Comparison of ENCODE assay signal across 34 cellular contexts in genomic region chr19:15679089-15679488, GRCh38. TPM values are rescaled to one million over a fixed set of nuclear protein-coding genes. Genes with fewer than 3 reads are reported as not detected.
"Had no signal": no experiment of that assay in that cellular context is flagged by ENCODE, and none has a peak within 500 bp of the region (broad histone marks: within the 10 kb centered on the region; RNA-seq: fewer than 3 reads in every experiment).

No MANE protein-coding gene starts in this region.

- H3K36me3 Mint-ChIP-seq: stimulated activated memory B cell treated with anti-CD40 and anti-IgM and Interleukin-4, amounts not matched to agents 10 μg/mL and 1 μg/mL and 100 μg/mL, for 72 hours; stimulated activated naive B cell treated with anti-CD40 and anti-IgM and Interleukin-4, amounts not matched to agents 10 μg/mL and 1 μg/mL and 100 μg/mL, for 72 hours; type B pancreatic cell had no signal

- ATAC-seq: stimulated activated effector memory CD8-positive, alpha-beta T cell treated with anti-CD3 and anti-CD28 coated beads, Interleukin-12 subunit alpha, Interleukin-12 subunit beta, amount 100 ng/mL, for 72 hours; stimulated activated memory B cell treated with anti-CD40 and anti-IgM and Interleukin-4, amounts not matched to agents 10 μg/mL and 1 μg/mL and 100 μg/mL, for 72 hours; stimulated activated naive B cell treated with anti-CD40 and anti-IgM and Interleukin-4, amounts not matched to agents 10 μg/mL and 1 μg/mL and 100 μg/mL, for 72 hours; stimulated activated naive CD8-positive, alpha-beta T cell treated with anti-CD3 and anti-CD28 coated beads, Interleukin-15, amount 100 ng/mL, for 72 hours; stimulated activated naive CD8-positive, alpha-beta T cell treated with anti-CD3 and anti-CD28 coated beads, Interleukin-15, Interleukin-2, amounts not matched to agents 100 U/mL and 50 U/mL, for 24 hours; upper lobe of right lung had no signal

- H3K27me3 ChIP-seq: stomach, testis, thyroid gland, tibial nerve, transverse colon, upper lobe of left lung, upper lobe of right lung, uterus, vagina had no signal

- H3K36me3 ChIP-seq: thoracic aorta, thyroid gland, upper lobe of right lung, uterus had no signal

- H3K27ac ChIP-seq: stomach, suprapubic skin, testis, thoracic aorta, thyroid gland, tibial artery, tibial nerve, transverse colon, upper lobe of left lung, upper lobe of right lung, uterus, vagina had no signal

- H3K9me3 ChIP-seq: stomach, suprapubic skin, testis, thoracic aorta, thyroid gland, tibial artery, tibial nerve, transverse colon, upper lobe of left lung, upper lobe of right lung, uterus, vagina had no signal

- H3K4me1 ChIP-seq: stomach, testis, thyroid gland, tibial artery, tibial nerve, upper lobe of left lung, upper lobe of right lung, uterus had no signal

- H3K27me3 Mint-ChIP-seq: type B pancreatic cell had no signal

- H3K4me3 ChIP-seq: stomach, suprapubic skin, testis, thoracic aorta, thyroid gland, tibial artery, tibial nerve, transverse colon, upper lobe of left lung, upper lobe of right lung, uterus, vagina had no signal

- H3K4me1 Mint-ChIP-seq: stimulated activated memory B cell treated with anti-CD40 and anti-IgM and Interleukin-4, amounts not matched to agents 10 μg/mL and 1 μg/mL and 100 μg/mL, for 72 hours; stimulated activated naive CD8-positive, alpha-beta T cell treated with anti-CD3 and anti-CD28 coated beads, Interleukin-15, amount 100 ng/mL, for 72 hours had no signal

- H3K4me3 Mint-ChIP-seq: stimulated activated effector memory CD8-positive, alpha-beta T cell treated with anti-CD3 and anti-CD28 coated beads, Interleukin-12 subunit alpha, Interleukin-12 subunit beta, amount 100 ng/mL, for 72 hours; stimulated activated memory B cell treated with anti-CD40 and anti-IgM and Interleukin-4, amounts not matched to agents 10 μg/mL and 1 μg/mL and 100 μg/mL, for 72 hours; stimulated activated naive B cell treated with anti-CD40 and anti-IgM and Interleukin-4, amounts not matched to agents 10 μg/mL and 1 μg/mL and 100 μg/mL, for 72 hours; stimulated activated naive CD8-positive, alpha-beta T cell treated with anti-CD3 and anti-CD28 coated beads, Interleukin-15, amount 100 ng/mL, for 72 hours; stimulated activated naive CD8-positive, alpha-beta T cell treated with anti-CD3 and anti-CD28 coated beads, Interleukin-15, Interleukin-2, amounts not matched to agents 100 ng/mL and 50 ng/mL, for 24 hours; type B pancreatic cell had no signal

- H3K27ac Mint-ChIP-seq: stimulated activated effector memory CD8-positive, alpha-beta T cell treated with anti-CD3 and anti-CD28 coated beads, Interleukin-12 subunit alpha, Interleukin-12 subunit beta, amount 100 ng/mL, for 72 hours; stimulated activated memory B cell treated with anti-CD40 and anti-IgM and Interleukin-4, amounts not matched to agents 10 μg/mL and 1 μg/mL and 100 μg/mL, for 72 hours; stimulated activated naive B cell treated with anti-CD40 and anti-IgM and Interleukin-4, amounts not matched to agents 10 μg/mL and 1 μg/mL and 100 μg/mL, for 72 hours; stimulated activated naive CD8-positive, alpha-beta T cell treated with anti-CD3 and anti-CD28 coated beads, Interleukin-15, amount 100 ng/mL, for 72 hours; stimulated activated naive CD8-positive, alpha-beta T cell treated with anti-CD3 and anti-CD28 coated beads, Interleukin-15, Interleukin-2, amounts not matched to agents 100 ng/mL and 50 ng/mL, for 24 hours; type B pancreatic cell had no signal

- FAIRE-seq: urothelium cell line had no signal

- DNase-seq: stimulated activated CD4-positive, alpha-beta T cell treated with anti-CD3 and anti-CD28 coated beads, Interleukin-2, amount 100 ng/mL, for 48 hours; stimulated activated CD4-positive, alpha-beta T cell treated with anti-CD3 and anti-CD28 coated beads, Interleukin-4, amount 100 ng/mL, for 1 hour; stimulated activated CD4-positive, alpha-beta T cell treated with anti-CD3 and anti-CD28 coated beads, Interleukin-4, amount 100 ng/mL, for 24 hours; stimulated activated CD4-positive, alpha-beta T cell treated with anti-CD3 and anti-CD28 coated beads, Interleukin-4, amount 100 ng/mL, for 4 hours; stimulated activated CD8-positive, alpha-beta memory T cell treated with anti-CD3 and anti-CD28 coated beads, Interleukin-4, amount 100 ng/mL, for 48 hours; stimulated activated naive B cell treated with anti-CD40 and anti-IgM and Interleukin-4, amounts not matched to agents 10 μg/mL and 1 μg/mL and 100 μg/mL, for 72 hours; stimulated activated naive CD4-positive, alpha-beta T cell; stimulated activated naive CD4-positive, alpha-beta T cell treated with Interleukin-2 at 50 U/mL for 16 hours; stimulated activated naive CD8-positive, alpha-beta T cell treated with anti-CD3 and anti-CD28 coated beads, Interleukin-15, amount 100 ng/mL, for 72 hours; stimulated activated naive CD8-positive, alpha-beta T cell treated with anti-CD3 and anti-CD28 coated beads, Interleukin-15, Interleukin-2, amounts not matched to agents 100 U/mL and 50 U/mL, for 24 hours; stomach; substantia nigra; testis; thyroid gland; tibial artery; transverse colon; trophoblast cell; upper lobe of left lung; upper lobe of right lung; uterus had no signal

RNA-seq across cellular contexts. Expression of gene OR10H2, which starts 48.7 kb away (rescaled TPM):
- total RNA-seq: stomach, subcutaneous adipose tissue, suprapubic skin, temporal lobe, testis, thoracic aorta, thyroid gland, tibial nerve, upper lobe of left lung, upper lobe of right lung, ureter, urinary bladder, uterus, vagina had no signal
- polyA plus RNA-seq: stomach, thymus, urinary bladder had no signal

RNA-seq across cellular contexts. Expression of gene OR10H3, which starts 58.7 kb away (rescaled TPM):
- total RNA-seq: stomach, subcutaneous adipose tissue, suprapubic skin, temporal lobe, testis, thoracic aorta, thyroid gland, tibial nerve, transverse colon, upper lobe of left lung, upper lobe of right lung, ureter, urinary bladder, uterus, vagina had no signal
- polyA plus RNA-seq: stomach, thymus, urinary bladder had no signal
